ENCODE assay signal across 8 cellular contexts in the genomic region with DNA sequence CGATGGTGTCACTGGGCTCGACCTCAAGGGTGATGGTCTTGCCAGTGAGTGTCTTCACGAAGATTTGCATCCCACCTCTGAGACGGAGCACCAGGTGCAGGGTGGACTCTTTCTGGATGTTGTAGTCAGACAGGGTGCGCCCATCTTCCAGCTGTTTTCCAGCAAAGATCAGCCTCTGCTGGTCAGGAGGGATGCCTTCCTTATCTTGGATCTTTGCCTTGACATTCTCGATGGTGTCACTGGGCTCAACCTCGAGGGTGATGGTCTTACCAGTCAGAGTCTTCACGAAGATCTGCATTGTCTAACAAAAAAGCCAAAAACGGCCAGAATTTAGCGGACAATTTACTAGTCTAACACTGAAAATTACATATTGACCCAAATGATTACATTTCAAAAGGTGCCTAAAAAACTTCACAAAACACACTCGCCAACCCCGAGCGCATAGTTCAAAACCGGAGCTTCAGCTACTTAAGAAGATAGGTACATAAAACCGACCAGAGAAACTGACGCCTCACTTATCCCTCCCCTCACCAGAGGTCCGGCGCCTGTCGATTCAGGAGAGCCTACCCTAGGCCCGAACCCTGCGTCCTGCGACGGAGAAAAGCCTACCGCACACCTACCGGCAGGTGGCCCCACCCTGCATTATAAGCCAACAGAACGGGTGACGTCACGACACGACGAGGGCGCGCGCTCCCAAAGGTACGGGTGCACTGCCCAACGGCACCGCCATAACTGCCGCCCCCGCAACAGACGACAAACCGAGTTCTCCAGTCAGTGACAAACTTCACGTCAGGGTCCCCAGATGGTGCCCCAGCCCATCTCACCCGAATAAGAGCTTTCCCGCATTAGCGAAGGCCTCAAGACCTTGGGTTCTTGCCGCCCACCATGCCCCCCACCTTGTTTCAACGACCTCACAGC. TPM values are rescaled to one million over a fixed set of nuclear protein-coding genes. Genes with fewer than 3 reads are reported as not detected.
DNase-seq lines count a peak whose midpoint lies in the region; ATAC-seq and TF ChIP-seq lines count a peak whose summit lies in the region.

No MANE protein-coding gene starts in this region.

- peak overlapping the region; percentile 100 for H3K9ac ChIP-seq in HUES48 (ENCODE audit: low read depth, low read length)

- H3K27ac ChIP-seq in HUES48 (ENCODE audit: low read depth, low read length) = peak overlapping the region; percentile 99
- H3K27ac ChIP-seq in naive thymus-derived CD4-positive, alpha-beta T cell (ENCODE audit: low read depth, low read length) = peak overlapping the region; percentile 92

- POLR2A ChIA-PET in naive thymus-derived CD4-positive, alpha-beta T cell (lab: Charles Lee) = interaction anchor here (0.6 to 17.1 kb wide), 15 partner anchors 8 to 942 kb away, joined by 3 to 764 read pairs (median 5); a partner anchor contains a TSS

- CTCF ChIA-PET in naive thymus-derived CD4-positive, alpha-beta T cell (lab: Charles Lee) = interaction anchor here (0.7 to 12.4 kb wide), 3 partner anchors 10 to 26 kb away, joined by 3 to 205 read pairs (median 9); no protein-coding TSS in a partner anchor

- peak overlapping the region; percentile 99 to 100 (median 100) for H3K27ac Mint-ChIP-seq in naive thymus-derived CD4-positive, alpha-beta T cell

- H3K27me3 ChIP-seq in HUES48 (ENCODE audit: control insufficient read depth, insufficient read depth, low read length) = no peaks in the 10 kb centered on the region
- H3K27me3 ChIP-seq in naive thymus-derived CD4-positive, alpha-beta T cell (ENCODE audit: control insufficient read depth in 2 of 2, insufficient read depth in 2 of 2, low read length in 2 of 2) = no peaks in the 10 kb centered on the region

- peaks cover 27% of the 10 kb centered on the region for H3K36me3 ChIP-seq in HUES48 (ENCODE audit: control insufficient read depth, insufficient read depth, low read length)
- peaks cover 7 to 25% (median 8%) of the 10 kb centered on the region in 3 experiments for H3K36me3 ChIP-seq in naive thymus-derived CD4-positive, alpha-beta T cell (ENCODE audit: control insufficient read depth in 2 of 3, insufficient read depth in 3 of 3, low read length in 3 of 3)

- peaks cover 32% of the 10 kb centered on the region for H3K4me1 ChIP-seq in HUES48 (ENCODE audit: control insufficient read depth, insufficient read depth, low read length)
- peaks cover 38% of the 10 kb centered on the region in 2 donors for H3K4me1 ChIP-seq in naive thymus-derived CD4-positive, alpha-beta T cell (ENCODE audit: control insufficient read depth in 2 of 2, insufficient read depth in 2 of 2, low read length in 2 of 2)

- peak overlapping the region; percentile 91 for H3K4me3 ChIP-seq in HUES48 (ENCODE audit: low read depth, low read length)
- peak overlapping the region; percentile 89 for H3K4me3 ChIP-seq in epithelial cell of proximal tubule (ENCODE audit: low read depth, low read length)
- H3K4me3 ChIP-seq in naive thymus-derived CD4-positive, alpha-beta T cell (ENCODE audit: low read length) = peak overlapping the region; percentile 100

- H3K9me3 ChIP-seq in HUES48 (ENCODE audit: control insufficient read depth, insufficient read depth, low read length) = no peaks in the 10 kb centered on the region
- H3K9me3 ChIP-seq in naive thymus-derived CD4-positive, alpha-beta T cell (ENCODE audit: control insufficient read depth in 2 of 3, low read length in 3 of 3) = no peaks in the 10 kb centered on the region

- intact Hi-C loops in naive thymus-derived CD4-positive, alpha-beta T cell (cut with micrococcal nuclease) = loop anchor here (1.0 to 2.0 kb wide), 5 partner anchors 7 to 941 kb away; a partner anchor contains a TSS

- peak; percentile 29 for ATAC-seq in GM18867 (IDR thresholded peaks at IDR 0.05; ENCODE audit: unreplicated experiment)
- peak; percentile 64 for ATAC-seq in naive thymus-derived CD4-positive, alpha-beta T cell
- peak; percentile 50 for ATAC-seq in stimulated activated naive CD8-positive, alpha-beta T cell treated with anti-CD3 and anti-CD28 coated beads, Interleukin-15, Interleukin-2, amounts not matched to agents 100 U/mL and 50 U/mL, for 24 hours

- H3K27me3 Mint-ChIP-seq in naive thymus-derived CD4-positive, alpha-beta T cell = peaks cover 0 to 13% (median 0%) of the 10 kb centered on the region in 5 donors

- H3K4me3 Mint-ChIP-seq in naive thymus-derived CD4-positive, alpha-beta T cell = peak overlapping the region; percentile 93 to 100 (median 100)

- H3K9me3 Mint-ChIP-seq in naive thymus-derived CD4-positive, alpha-beta T cell = peaks cover 0 to 28% (median 0%) of the 10 kb centered on the region in 11 donors

- DNase-seq in activated CD8-positive, alpha-beta memory T cell treated with anti-CD3 and anti-CD28 coated beads for 48 hours (ENCODE audit: low read depth in 2 of 3, low spot score in 2 of 3) = peak; percentile 77 to 92 (median 87)
- DNase-seq in epithelial cell of proximal tubule (ENCODE audit: low read depth) (no peak), MV-4-11 (lab: John Stamatoyannopoulos, UW) (no peak), NCI-H524 (lab: John Stamatoyannopoulos, UW) (no peak)
- DNase-seq in naive thymus-derived CD4-positive, alpha-beta T cell = peak; percentile 73 to 95 (median 89)
- DNase-seq in stimulated activated naive CD8-positive, alpha-beta T cell treated with anti-CD3 and anti-CD28 coated beads, Interleukin-15, Interleukin-2, amounts not matched to agents 100 U/mL and 50 U/mL, for 24 hours = peak; percentile 94

- H3K36me3 Mint-ChIP-seq in naive thymus-derived CD4-positive, alpha-beta T cell = peaks cover 16 to 41% (median 33%) of the 10 kb centered on the region in 5 donors

- peak; percentile 49 for TF ChIP-seq CTCF in epithelial cell of proximal tubule (conservative IDR thresholded peaks at IDR 0.05; ENCODE audit: low read depth, low read length)

- peaks cover 40 to 88% (median 77%) of the 10 kb centered on the region in 7 donors for H3K4me1 Mint-ChIP-seq in naive thymus-derived CD4-positive, alpha-beta T cell

RNA-seq across cellular contexts. Expression of a gene that starts 0.7 kb away (rescaled TPM):
- total RNA-seq in epithelial cell of proximal tubule = 679 and 827 TPM in 2 replicates
- total RNA-seq in naive thymus-derived CD4-positive, alpha-beta T cell = 1,000 to 10,000 TPM in 1 of 5 experiments, 100 to 1,000 TPM in 4; 753 to 1,510 (median 913) TPM
- polyA plus RNA-seq in naive thymus-derived CD4-positive, alpha-beta T cell = 1,000 to 10,000 TPM; 1,135 to 1,865 TPM

RNA-seq across cellular contexts. Expression of a gene that starts 50.1 kb away (rescaled TPM):
- 21.9 and 72.8 TPM in 2 replicates for total RNA-seq in epithelial cell of proximal tubule
- 1 to 10 TPM; 2.5 to 7.1 (median 4.3) TPM for total RNA-seq in naive thymus-derived CD4-positive, alpha-beta T cell
- polyA plus RNA-seq in naive thymus-derived CD4-positive, alpha-beta T cell = 1 to 10 TPM; 2.2 to 2.6 TPM

Comparison
In these comparisons a context has a peak if more than half of its experiments do, and no peak if none do; other contexts are left out.
1. DNase-seq: peak in activated CD8-positive, alpha-beta memory T cell treated with anti-CD3 and anti-CD28 coated beads for 48 hours (3 of 3), naive thymus-derived CD4-positive, alpha-beta T cell (9 of 9) and stimulated activated naive CD8-positive, alpha-beta T cell treated with anti-CD3 and anti-CD28 coated beads, Interleukin-15, Interleukin-2, amounts not matched to agents 100 U/mL and 50 U/mL, for 24 hours (single experiment); none in epithelial cell of proximal tubule (single experiment), MV-4-11 (single experiment) and NCI-H524 (0 of 2).
2. Peak in every context shown above with its lines, with median percentiles within 50 percentile points of each other: ATAC-seq and H3K4me3 ChIP-seq.